ENCODE assay signal across 18 cellular contexts in the genomic region with DNA sequence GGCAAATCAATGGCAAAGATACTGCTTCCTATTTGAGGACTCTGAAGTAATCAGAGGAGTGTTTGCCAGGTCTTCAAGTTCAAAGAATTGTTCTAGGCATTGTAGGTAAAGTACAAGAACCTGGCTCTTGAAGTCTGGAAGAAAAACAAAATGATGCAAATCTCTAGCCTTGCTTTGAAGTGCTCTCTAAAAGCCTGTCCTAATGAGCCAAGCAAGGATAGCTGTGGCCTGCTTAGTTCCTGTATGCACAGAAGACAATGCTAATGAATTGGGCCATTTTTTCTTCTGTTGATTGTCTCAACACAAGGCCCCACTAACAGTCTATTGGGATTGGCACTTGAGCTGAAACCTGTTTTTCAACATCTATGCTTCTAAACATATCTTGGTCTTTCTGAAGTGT.
"Had no signal": no experiment of that assay in that cellular context is flagged by ENCODE, and none has a peak within 500 bp of the region (broad histone marks: within the 10 kb centered on the region; RNA-seq: fewer than 3 reads in every experiment).

No MANE protein-coding gene starts in this region.

- H3K36me3 ChIP-seq: ascending aorta, esophagus muscularis mucosa had no signal

- H3K4me1 Mint-ChIP-seq: activated naive CD8-positive, alpha-beta T cell treated with anti-CD3 and anti-CD28 coated beads, Interleukin-2, amount 50 U/mL, for 24 hours; natural killer cell had no signal

- H3K4me1 ChIP-seq: ascending aorta, esophagus muscularis mucosa, testis had no signal

- ATAC-seq: activated CD8-positive, alpha-beta T cell treated with anti-CD3 and anti-CD28 coated beads, Interleukin-2, amount 10 ng/mL, durations not matched to agents 7 days and 5 days; activated naive CD8-positive, alpha-beta T cell treated with anti-CD3 and anti-CD28 coated beads, Interleukin-2, amount 50 U/mL, for 24 hours; left colon; natural killer cell had no signal

- H3K27me3 Mint-ChIP-seq: activated naive CD8-positive, alpha-beta T cell treated with anti-CD3 and anti-CD28 coated beads, Interleukin-2, amount 50 U/mL, for 24 hours; stimulated activated naive CD8-positive, alpha-beta T cell treated with anti-CD3 and anti-CD28 coated beads, Interleukin-15, Interleukin-2, amounts not matched to agents 100 ng/mL and 50 ng/mL, for 24 hours had no signal

- H3K36me3 Mint-ChIP-seq: natural killer cell had no signal

- H3K27ac ChIP-seq: ascending aorta, esophagus muscularis mucosa, testis, VCaP had no signal

- H3K27ac Mint-ChIP-seq: activated CD8-positive, alpha-beta T cell treated with anti-CD3 and anti-CD28 coated beads, Interleukin-2, amount 10 ng/mL, durations not matched to agents 7 days and 5 days; activated naive CD8-positive, alpha-beta T cell treated with anti-CD3 and anti-CD28 coated beads, Interleukin-2, amount 50 U/mL, for 24 hours; natural killer cell; stimulated activated naive CD8-positive, alpha-beta T cell treated with anti-CD3 and anti-CD28 coated beads, Interleukin-15, Interleukin-2, amounts not matched to agents 100 ng/mL and 50 ng/mL, for 24 hours had no signal

- H3K27me3 ChIP-seq: ascending aorta, esophagus muscularis mucosa, testis had no signal

- H3K9me3 Mint-ChIP-seq: activated naive CD8-positive, alpha-beta T cell treated with anti-CD3 and anti-CD28 coated beads, Interleukin-2, amount 50 U/mL, for 24 hours; stimulated activated naive CD8-positive, alpha-beta T cell treated with anti-CD3 and anti-CD28 coated beads, Interleukin-15, Interleukin-2, amounts not matched to agents 100 ng/mL and 50 ng/mL, for 24 hours had no signal

- H3K9me3 ChIP-seq: ascending aorta, esophagus muscularis mucosa, testis had no signal

- H3K4me3 ChIP-seq: ascending aorta, esophagus muscularis mucosa, testis had no signal

- DNase-seq: activated CD4-positive, alpha-beta T cell treated with anti-CD3 and anti-CD28 coated beads for 4 hours; activated CD8-positive, alpha-beta memory T cell treated with anti-CD3 and anti-CD28 coated beads, Interleukin-2, amount 50 U/mL, for 48 hours; activated CD8-positive, alpha-beta T cell treated with anti-CD3 and anti-CD28 coated beads, Interleukin-2, amount 10 ng/mL, durations not matched to agents 7 days and 5 days; activated naive CD4-positive, alpha-beta T cell treated with Interleukin-2 at 50 U/mL for 16 hours; activated naive CD8-positive, alpha-beta T cell treated with anti-CD3 and anti-CD28 coated beads, Interleukin-2, amount 50 U/mL, for 24 hours; glutamatergic neuron; left colon; mammary epithelial cell; natural killer cell; nucleus accumbens; stimulated activated CD4-positive, alpha-beta T cell treated with anti-CD3 and anti-CD28 coated beads, Interleukin-2, amount 100 ng/mL, for 48 hours; stimulated activated CD8-positive, alpha-beta memory T cell treated with anti-CD3 and anti-CD28 coated beads, Interleukin-4, amount 100 ng/mL, for 48 hours; T1000; testis had no signal

- H3K4me3 Mint-ChIP-seq: activated CD8-positive, alpha-beta T cell treated with anti-CD3 and anti-CD28 coated beads, Interleukin-2, amount 10 ng/mL, durations not matched to agents 7 days and 5 days; activated naive CD8-positive, alpha-beta T cell treated with anti-CD3 and anti-CD28 coated beads, Interleukin-2, amount 50 U/mL, for 24 hours; natural killer cell; stimulated activated naive CD8-positive, alpha-beta T cell treated with anti-CD3 and anti-CD28 coated beads, Interleukin-15, Interleukin-2, amounts not matched to agents 100 ng/mL and 50 ng/mL, for 24 hours had no signal
